In the genomic region with DNA sequence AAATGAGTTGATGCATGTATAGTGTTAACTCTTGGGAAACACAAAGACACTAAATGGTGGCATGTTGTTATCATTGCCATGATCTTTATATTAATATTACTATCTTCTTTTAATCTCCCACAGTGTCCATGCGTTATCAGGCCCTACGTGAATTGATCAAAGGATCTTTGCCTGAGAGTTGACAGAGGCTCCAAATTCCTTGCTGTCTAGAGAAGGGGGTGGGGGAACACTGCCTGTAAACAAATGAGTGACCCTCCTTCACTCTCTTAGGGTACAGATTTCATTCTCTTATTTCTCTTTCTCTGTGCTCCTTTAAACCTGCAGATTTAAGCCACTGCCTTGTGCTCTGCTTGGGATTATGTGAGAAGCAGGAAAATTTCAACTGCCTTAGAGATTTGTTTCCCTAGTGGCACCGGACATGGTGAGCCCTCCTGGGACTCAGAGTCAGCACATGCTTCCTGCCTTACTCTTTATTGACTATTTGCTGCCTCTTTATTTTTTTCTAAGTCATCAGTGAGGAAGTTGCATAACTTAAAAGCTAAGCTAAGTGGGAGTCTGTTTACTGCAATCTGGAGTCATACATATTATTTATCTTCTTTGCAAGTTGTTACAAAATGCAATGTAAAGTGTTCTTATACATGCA, we compare ENCODE assay signal across 1 cellular context.
A peak's percentile ranks its signal among the peaks of the same experiment; 100 is the strongest.
TF ChIP-seq lines count a peak whose summit lies in the region.

No MANE protein-coding gene starts in this region.

TF ChIP-seq in HepG2, 621 proteins besides CTCF, POLR2A, EP300 and RAD21 (continued from another document and continues in another):
- TF ChIP-seq ATF4 (CRISPR knock-in tag; IDR thresholded peaks at IDR 0.05) (peak in 1 of 2 experiments; percentile 64; a peak in 2 of 4 replicates), ZNF337 (CRISPR knock-in tag; IDR thresholded peaks at IDR 0.05; ENCODE audit: borderline replicate concordance, low read depth) (0 out of 2 replicates have a peak, but pooled peaks have one; percentile 36), ZNF264 (CRISPR knock-in tag; IDR thresholded peaks at IDR 0.05) (peak; percentile 61; the same call in 1 of the 2 replicates), KMT2B (CRISPR knock-in tag; IDR thresholded peaks at IDR 0.05) (no peak), SALL1 (CRISPR knock-in tag; IDR thresholded peaks at IDR 0.05) (peak; percentile 19; the same call in 1 of the 2 replicates), GATAD2A (CRISPR knock-in tag; IDR thresholded peaks at IDR 0.05) (peak; percentile 92), ZNF670 (CRISPR knock-in tag; IDR thresholded peaks at IDR 0.05; ENCODE audit: borderline replicate concordance) (0 out of 2 replicates have a peak, but pooled peaks have one; percentile 32), CEBPB (IDR thresholded peaks at IDR 0.05; ENCODE audit: borderline replicate concordance, low read depth, low read length) (peak; percentile 12; the same call in 1 of the 2 replicates), GABPA (IDR thresholded peaks at IDR 0.05; ENCODE audit: low read depth, low read length) (no peak), GABPA (CRISPR knock-in tag; IDR thresholded peaks at IDR 0.05; ENCODE audit: low read depth) (peak; percentile 61), ZNF782 (CRISPR knock-in tag; IDR thresholded peaks at IDR 0.05; ENCODE audit: borderline replicate concordance) (no peak), RARA (CRISPR knock-in tag; IDR thresholded peaks at IDR 0.05) (peak; percentile 59), ZNF317 (CRISPR knock-in tag; IDR thresholded peaks at IDR 0.05) (0 out of 2 replicates have a peak, but pooled peaks have one; percentile 26), HMG20A (CRISPR knock-in tag; IDR thresholded peaks at IDR 0.05; ENCODE audit: borderline replicate concordance) (peak; percentile 69; the same call in 1 of the 2 replicates), FOXK2 (IDR thresholded peaks at IDR 0.05) (no peak), BCL6 (CRISPR knock-in tag; IDR thresholded peaks at IDR 0.05) (0 out of 2 replicates have a peak, but pooled peaks have one; percentile 22), SMARCC2 (IDR thresholded peaks at IDR 0.05) (no peak), ZNF792 (CRISPR knock-in tag; IDR thresholded peaks at IDR 0.05) (peak; percentile 66; the same call in 1 of the 2 replicates), ZBTB40 (IDR thresholded peaks at IDR 0.05) (no peak), ZBTB40 (CRISPR knock-in tag; IDR thresholded peaks at IDR 0.05) (no peak; the same call in 1 of the 2 replicates), AKNA (CRISPR knock-in tag; IDR thresholded peaks at IDR 0.05; ENCODE audit: borderline replicate concordance) (no peak), ZNF841 (CRISPR knock-in tag; IDR thresholded peaks at IDR 0.05; ENCODE audit: borderline replicate concordance) (no peak), ZSCAN30 (CRISPR knock-in tag; IDR thresholded peaks at IDR 0.05) (no peak), NBN (conservative IDR thresholded peaks at IDR 0.05) (no peak), ZNF850 (CRISPR knock-in tag; conservative IDR thresholded peaks at IDR 0.05) (no peak), SNAPC4 (CRISPR knock-in tag; IDR thresholded peaks at IDR 0.05) (no peak), FOXA3 (CRISPR knock-in tag; IDR thresholded peaks at IDR 0.05) (peak; percentile 83)
- TF ChIP-seq, protein P1, sequence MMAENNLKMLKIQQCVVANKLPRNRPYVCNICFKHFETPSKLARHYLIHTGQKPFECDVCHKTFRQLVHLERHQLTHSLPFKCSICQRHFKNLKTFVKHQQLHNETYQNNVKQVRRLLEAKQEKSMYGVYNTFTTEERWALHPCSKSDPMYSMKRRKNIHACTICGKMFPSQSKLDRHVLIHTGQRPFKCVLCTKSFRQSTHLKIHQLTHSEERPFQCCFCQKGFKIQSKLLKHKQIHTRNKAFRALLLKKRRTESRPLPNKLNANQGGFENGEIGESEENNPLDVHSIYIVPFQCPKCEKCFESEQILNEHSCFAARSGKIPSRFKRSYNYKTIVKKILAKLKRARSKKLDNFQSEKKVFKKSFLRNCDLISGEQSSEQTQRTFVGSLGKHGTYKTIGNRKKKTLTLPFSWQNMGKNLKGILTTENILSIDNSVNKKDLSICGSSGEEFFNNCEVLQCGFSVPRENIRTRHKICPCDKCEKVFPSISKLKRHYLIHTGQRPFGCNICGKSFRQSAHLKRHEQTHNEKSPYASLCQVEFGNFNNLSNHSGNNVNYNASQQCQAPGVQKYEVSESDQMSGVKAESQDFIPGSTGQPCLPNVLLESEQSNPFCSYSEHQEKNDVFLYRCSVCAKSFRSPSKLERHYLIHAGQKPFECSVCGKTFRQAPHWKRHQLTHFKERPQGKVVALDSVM (CRISPR knock-in tag; IDR thresholded peaks at IDR 0.05) = no peak
- TF ChIP-seq, protein P2, sequence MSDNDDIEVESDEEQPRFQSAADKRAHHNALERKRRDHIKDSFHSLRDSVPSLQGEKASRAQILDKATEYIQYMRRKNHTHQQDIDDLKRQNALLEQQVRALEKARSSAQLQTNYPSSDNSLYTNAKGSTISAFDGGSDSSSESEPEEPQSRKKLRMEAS (IDR thresholded peaks at IDR 0.05) = peak; percentile 76; the same call in 1 of the 2 replicates
